Comparison of ENCODE assay signal across 8 cellular contexts in genomic region chr5:69367697-69368279, GRCh38. TPM values are rescaled to one million over a fixed set of nuclear protein-coding genes. Genes with fewer than 3 reads are reported as not detected.
DNase-seq lines count a peak whose midpoint lies in the region; ATAC-seq, FAIRE-seq and TF ChIP-seq lines count a peak whose summit lies in the region.

No MANE protein-coding gene starts in this region.

- H3K27me3 Mint-ChIP-seq in neural progenitor cell (ENCODE audit: insufficient read depth, low read depth), result no peaks in the 10 kb centered on the region

- H3K9me3 ChIP-seq in neural progenitor cell (ENCODE audit: low read depth) (no peaks in the 10 kb centered on the region), aorta (ENCODE audit: control insufficient read depth, low read length) (no peaks in the 10 kb centered on the region)

- H3K9ac ChIP-seq in neural progenitor cell, result peak overlapping the region; percentile 88

- H3F3A ChIP-seq in neural progenitor cell (ENCODE audit: low read depth), result peaks cover 17% of the 10 kb centered on the region

- H3K27ac ChIP-seq in coronary artery (peak overlapping the region in 1 of 2 donors; percentile 96), neural progenitor cell (no peak overlapping the region), aorta (ENCODE audit: low read depth in 1 of 2, low read length in 2 of 2) (no peak overlapping the region)

- H3K4me3 ChIP-seq in GM06990 (replicated peaks; ENCODE audit: low read depth, low read length) (peak overlapping the region; percentile 82), NB4 (ENCODE audit: low read depth, low read length) (peak overlapping the region; percentile 82), coronary artery (peak overlapping the region; percentile 99), neural progenitor cell (peak overlapping the region; percentile 80), aorta (ENCODE audit: low read length in 2 of 2) (no peak overlapping the region)

- H3K4me2 ChIP-seq in neural progenitor cell, result peak overlapping the region; percentile 97

- H2AFZ ChIP-seq in neural progenitor cell (replicated peaks), result no peak overlapping the region

- peak overlapping the region; percentile 100 for H3K27ac Mint-ChIP-seq in neural progenitor cell

- H3K36me3 ChIP-seq in GM06990 (ENCODE audit: control insufficient read depth, insufficient read depth, low read length) (peaks cover 5% of the 10 kb centered on the region), neural progenitor cell (peaks cover 8% of the 10 kb centered on the region), aorta (ENCODE audit: control insufficient read depth in 1 of 2, insufficient read depth in 2 of 2, low read length in 1 of 2) (peaks cover 0 to 2% of the 10 kb centered on the region in 2 donors)

- no peaks in the 10 kb centered on the region for H3K9me3 Mint-ChIP-seq in neural progenitor cell

- TF ChIP-seq POLR2A in NB4 (IDR thresholded peaks at IDR 0.05; ENCODE audit: extremely low read depth, insufficient read length) (no peak), H54 (IDR thresholded peaks at IDR 0.05; ENCODE audit: low read depth, low read length) (no peak)

- H3K36me3 Mint-ChIP-seq in neural progenitor cell, result peaks cover 14% of the 10 kb centered on the region

- H4K20me1 ChIP-seq in neural progenitor cell (ENCODE audit: low read depth), result no peaks in the 10 kb centered on the region

- 92 to 93% methylated on average over 11 of the region's 11 CpGs for WGBS in aorta, 2 donors

- intact Hi-C loops in aorta (cut with DNase I), result loop anchor here in 1 of 2 donors (5.0 kb wide), 1 partner anchor 130 kb away; no protein-coding TSS in a partner anchor

- DNase-seq in GM06990 (ENCODE audit: extremely low read depth, insufficient read length) (no peak), NB4 (ENCODE audit: low read depth) (peak; percentile 24), coronary artery (ENCODE audit: low spot score) (no peak), neural progenitor cell (ENCODE audit: low spot score) (no peak), kidney glomerular epithelial cell (lab: John Stamatoyannopoulos, UW) (no peak), aorta (no peak), NCI-H526 (lab: John Stamatoyannopoulos, UW) (no peak), H54 (ENCODE audit: insufficient read length, low spot score) (no peak)

- H3K4me3 Mint-ChIP-seq in neural progenitor cell, result peak overlapping the region; percentile 100

- FAIRE-seq in H54 (lab: Jason Lieb, UNC), result no peak

- peaks cover 24% of the 10 kb centered on the region for H3K4me1 Mint-ChIP-seq in neural progenitor cell

- H3K4me1 ChIP-seq in neural progenitor cell (peaks cover 15% of the 10 kb centered on the region), aorta (ENCODE audit: control insufficient read depth in 1 of 2, insufficient read depth in 2 of 2, low read length in 2 of 2) (peaks cover 0 to 6% of the 10 kb centered on the region in 2 donors)

- peaks cover 88% of the 10 kb centered on the region for H3K79me2 ChIP-seq in neural progenitor cell (ENCODE audit: low read depth)

- H3K27me3 ChIP-seq in GM06990 (replicated peaks; ENCODE audit: control insufficient read depth, insufficient read depth, low read length), result no peaks in the 10 kb centered on the region
- no peaks in the 10 kb centered on the region for H3K27me3 ChIP-seq in neural progenitor cell
- H3K27me3 ChIP-seq in aorta (ENCODE audit: control insufficient read depth in 1 of 2, insufficient read depth in 2 of 2, low read length in 1 of 2), result no peaks in the 10 kb centered on the region

- ATAC-seq in aorta (ENCODE audit: low FRiP score), result no peak

- TF ChIP-seq CTCF in GM06990 (IDR thresholded peaks at IDR 0.05; ENCODE audit: insufficient read depth, low read length, poor library complexity, severe bottlenecking) (peak; percentile 41), NB4 (IDR thresholded peaks at IDR 0.05; ENCODE audit: low read depth, low read length) (no peak), coronary artery (IDR thresholded peaks at IDR 0.05) (no peak), neural progenitor cell (IDR thresholded peaks at IDR 0.05) (no peak)

RNA-seq across cellular contexts. Expression of gene AK6, which starts 1.5 kb away (rescaled TPM):
- total RNA-seq in neural progenitor cell (ENCODE audit: low replicate concordance) (21.6 and 50.4 TPM in 2 replicates), aorta (10 to 100 TPM; 28.0 to 30.4 TPM)
- polyA plus RNA-seq in aorta, result 10 to 100 TPM; 43.1 to 49.3 TPM

RNA-seq across cellular contexts. Expression of gene TAF9, which starts 1.5 kb away (rescaled TPM):
- total RNA-seq in neural progenitor cell (ENCODE audit: low replicate concordance) (66.3 and 97.0 TPM in 2 replicates), aorta (10 to 100 TPM; 28.6 to 33.6 TPM)
- polyA plus RNA-seq in aorta, result 10 to 100 TPM; 32.3 to 65.2 TPM

RNA-seq across cellular contexts. Expression of gene RAD17, which starts 1.8 kb away (rescaled TPM):
- 32.3 and 51.6 TPM in 2 replicates for total RNA-seq in neural progenitor cell (ENCODE audit: low replicate concordance)
- total RNA-seq in aorta, result 10 to 100 TPM; 16.7 to 18.0 TPM
- 10 to 100 TPM; 13.9 to 16.4 TPM for polyA plus RNA-seq in aorta

RNA-seq across cellular contexts. Expression of gene CCDC125, which starts 35.2 kb away (rescaled TPM):
- total RNA-seq in neural progenitor cell (ENCODE audit: low replicate concordance), result 0.53 and 0.54 TPM in 2 replicates
- total RNA-seq in aorta, result 1 to 10 TPM; 5.7 to 6.9 TPM
- polyA plus RNA-seq in aorta, result 1 to 10 TPM; 3.9 to 6.5 TPM

RNA-seq across cellular contexts. Expression of gene MARVELD2, which starts 47.1 kb away (rescaled TPM):
- total RNA-seq in neural progenitor cell (ENCODE audit: low replicate concordance) (12.9 and 13.7 TPM in 2 replicates), aorta (1 to 10 TPM in 1 of 2 donors, under 1 TPM in 1; 0.97 to 1.1 TPM)
- 1 to 10 TPM in 1 of 2 donors, not detected in 1; 1.4 TPM for polyA plus RNA-seq in aorta

Comparison
In these comparisons a context has a peak if more than half of its experiments do, and no peak if none do; other contexts are left out.
1. H3K4me3 ChIP-seq: peak in GM06990 (single experiment), NB4 (single experiment), coronary artery (single experiment) and neural progenitor cell (single experiment); none in aorta (0 of 2).